8 cellular contexts compared by ENCODE assay signal in genomic region chr9:113875917-113876805, GRCh38. TPM values are rescaled to one million over a fixed set of nuclear protein-coding genes. Genes with fewer than 3 reads are reported as not detected.
DNase-seq lines count a peak whose midpoint lies in the region; ATAC-seq and TF ChIP-seq lines count a peak whose summit lies in the region.

A gene with protein sequence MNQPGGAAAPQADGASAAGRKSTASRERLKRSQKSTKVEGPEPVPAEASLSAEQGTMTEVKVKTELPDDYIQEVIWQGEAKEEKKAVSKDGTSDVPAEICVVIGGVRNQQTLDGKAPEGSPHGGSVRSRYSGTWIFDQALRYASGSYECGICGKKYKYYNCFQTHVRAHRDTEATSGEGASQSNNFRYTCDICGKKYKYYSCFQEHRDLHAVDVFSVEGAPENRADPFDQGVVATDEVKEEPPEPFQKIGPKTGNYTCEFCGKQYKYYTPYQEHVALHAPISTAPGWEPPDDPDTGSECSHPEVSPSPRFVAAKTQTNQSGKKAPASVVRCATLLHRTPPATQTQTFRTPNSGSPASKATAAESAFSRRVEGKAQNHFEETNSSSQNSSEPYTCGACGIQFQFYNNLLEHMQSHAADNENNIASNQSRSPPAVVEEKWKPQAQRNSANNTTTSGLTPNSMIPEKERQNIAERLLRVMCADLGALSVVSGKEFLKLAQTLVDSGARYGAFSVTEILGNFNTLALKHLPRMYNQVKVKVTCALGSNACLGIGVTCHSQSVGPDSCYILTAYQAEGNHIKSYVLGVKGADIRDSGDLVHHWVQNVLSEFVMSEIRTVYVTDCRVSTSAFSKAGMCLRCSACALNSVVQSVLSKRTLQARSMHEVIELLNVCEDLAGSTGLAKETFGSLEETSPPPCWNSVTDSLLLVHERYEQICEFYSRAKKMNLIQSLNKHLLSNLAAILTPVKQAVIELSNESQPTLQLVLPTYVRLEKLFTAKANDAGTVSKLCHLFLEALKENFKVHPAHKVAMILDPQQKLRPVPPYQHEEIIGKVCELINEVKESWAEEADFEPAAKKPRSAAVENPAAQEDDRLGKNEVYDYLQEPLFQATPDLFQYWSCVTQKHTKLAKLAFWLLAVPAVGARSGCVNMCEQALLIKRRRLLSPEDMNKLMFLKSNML (plus strand): TSS chr9:113876309. CDS start chr9:113876381, 72 bp downstream.

- peaks cover 2% of the 10 kb centered on the region for H3K36me3 Mint-ChIP-seq in CD8-positive, alpha-beta T cell

- H3K4me1 ChIP-seq in CD8-positive, alpha-beta T cell (ENCODE audit: insufficient read depth, low read length): no peaks in the 10 kb centered on the region
- H3K4me1 ChIP-seq in Panc1 (ENCODE audit: control insufficient read depth, insufficient read depth, low read length): no peaks in the 10 kb centered on the region
- H3K4me1 ChIP-seq in skeletal muscle tissue (ENCODE audit: control insufficient read depth in 3 of 3, insufficient read depth in 3 of 3, low read length in 3 of 3): peaks cover 0 to 6% (median 0%) of the 10 kb centered on the region in 3 donors

- H3K9me3 ChIP-seq in CD8-positive, alpha-beta T cell (ENCODE audit: low read length): no peaks in the 10 kb centered on the region
- H3K9me3 ChIP-seq in Panc1 (ENCODE audit: control insufficient read depth, insufficient read depth, low read depth, low read length) (no peaks in the 10 kb centered on the region), skeletal muscle tissue (ENCODE audit: control insufficient read depth in 3 of 3, low read length in 3 of 3) (no peaks in the 10 kb centered on the region)

- peaks cover 12% of the 10 kb centered on the region for H3K27me3 Mint-ChIP-seq in CD8-positive, alpha-beta T cell (ENCODE audit: low read depth)

- H3K27ac ChIP-seq in CD8-positive, alpha-beta T cell (ENCODE audit: low read depth, low read length): no peak within 1 kb of the TSS
- H3K27ac ChIP-seq in Panc1 (ENCODE audit: low read length): no peak within 1 kb of the TSS
- H3K27ac ChIP-seq in skeletal muscle tissue (ENCODE audit: low read depth, low read length): no peak within 1 kb of the TSS

- no TSS peak for BruUV-seq in Panc1 (replicated peaks; lab: Mats Ljungman, UMichigan)

- no peak within 1 kb of the TSS for H3K27ac Mint-ChIP-seq in CD8-positive, alpha-beta T cell

- H3K4me3 Mint-ChIP-seq in CD8-positive, alpha-beta T cell: peak within 1 kb of the TSS; percentile 91

- H3K36me3 ChIP-seq in CD8-positive, alpha-beta T cell (ENCODE audit: insufficient read depth, low read length): no peaks in the 10 kb centered on the region
- no peaks in the 10 kb centered on the region for H3K36me3 ChIP-seq in Panc1 (ENCODE audit: control insufficient read depth, insufficient read depth, low read length)
- H3K36me3 ChIP-seq in skeletal muscle tissue (ENCODE audit: control insufficient read depth in 3 of 3, insufficient read depth in 3 of 3, low read length in 3 of 3): no peaks in the 10 kb centered on the region

- peak within 1 kb of the TSS; percentile 67 for H3K4me3 ChIP-seq in CD8-positive, alpha-beta T cell (ENCODE audit: low read depth, low read length)
- H3K4me3 ChIP-seq in Panc1 (ENCODE audit: low read depth in 2 of 2, low read length in 2 of 2): peak within 1 kb of the TSS; percentile 50 to 53
- peak within 1 kb of the TSS; percentile 69 to 77 (median 72) for H3K4me3 ChIP-seq in skeletal muscle tissue (ENCODE audit: low read length in 3 of 3)

- no peaks in the 10 kb centered on the region for H3K9me3 Mint-ChIP-seq in CD8-positive, alpha-beta T cell

- in situ Hi-C loops in Panc1 (cut with HindIII; ENCODE audit: low pct_unique_long_range_greater_than_20kb, low sequenced_read_pairs): no loop called here
- in situ Hi-C loops in T47D (cut with HindIII; ENCODE audit: low pct_unique_long_range_greater_than_20kb, low sequenced_read_pairs): no loop called here

- peak; percentile 58 for ATAC-seq in CD8-positive, alpha-beta T cell
- ATAC-seq in GM19452 (IDR thresholded peaks at IDR 0.05; ENCODE audit: unreplicated experiment) (peak; percentile 55), Panc1 (peak; percentile 98), GM21576 (IDR thresholded peaks at IDR 0.05; ENCODE audit: unreplicated experiment) (no peak), HG03097 (IDR thresholded peaks at IDR 0.05; ENCODE audit: low FRiP score, unreplicated experiment) (no peak)

- intact Hi-C loops in CD8-positive, alpha-beta T cell (cut with DNase I, micrococcal nuclease): loop anchor here in 1 of 2 experiments (1.0 to 5.0 kb wide), 2 partner anchors 69 to 194 kb away; no protein-coding TSS in a partner anchor
- intact Hi-C loops in Panc1 (cut with micrococcal nuclease; ENCODE audit: unreplicated experiment): loop anchor here (5.0 to 10.0 kb wide), 2 partner anchors 156 to 191 kb away; no protein-coding TSS in a partner anchor

- CTCF ChIA-PET in CD8-positive, alpha-beta T cell (lab: Charles Lee): interaction anchor here (0.6 to 1.4 kb wide), 7 partner anchors 11 to 139 kb away, joined by 3 to 4 read pairs (median 3); no protein-coding TSS in a partner anchor
- CTCF ChIA-PET in Panc1 (lab: Charles Lee): interaction anchor here (0.6 kb wide), 1 partner anchor 140 kb away, joined by 5 read pairs; no protein-coding TSS in a partner anchor

- peak in 3 of 7 experiments; percentile 6 to 52 (median 11) for DNase-seq in CD8-positive, alpha-beta T cell
- DNase-seq in Panc1 (ENCODE audit: low read depth, low spot score) (no peak), T47D (ENCODE audit: low read depth in 1 of 2, low spot score in 1 of 2) (peak; percentile 41 to 75), iPS-NIHi7 (ENCODE audit: extremely low spot score) (peak; percentile 71)

- peak within 1 kb of the TSS; percentile 57 to 76 (median 69) for H3K9ac ChIP-seq in skeletal muscle tissue (ENCODE audit: low read depth in 1 of 3, low read length in 3 of 3)

- H3K4me1 Mint-ChIP-seq in CD8-positive, alpha-beta T cell (ENCODE audit: low read depth): peaks cover 5% of the 10 kb centered on the region

- H3K27me3 ChIP-seq in CD8-positive, alpha-beta T cell (ENCODE audit: insufficient read depth, low read length): no peaks in the 10 kb centered on the region
- peaks cover 3% of the 10 kb centered on the region; the same call in 1 of the 2 replicates for H3K27me3 ChIP-seq in Panc1 (ENCODE audit: control insufficient read depth, insufficient read depth, low read length)
- no peaks in the 10 kb centered on the region for H3K27me3 ChIP-seq in skeletal muscle tissue (ENCODE audit: control insufficient read depth in 3 of 3, insufficient read depth in 3 of 3, low read length in 3 of 3)

- no peak for TF ChIP-seq CTCF in CD8-positive, alpha-beta T cell (IDR thresholded peaks at IDR 0.05)
- no peak for TF ChIP-seq CTCF in Panc1 (IDR thresholded peaks at IDR 0.05)

- POLR2A ChIA-PET in CD8-positive, alpha-beta T cell (lab: Charles Lee): no interaction called here
- POLR2A ChIA-PET in Panc1 (lab: Charles Lee): no interaction called here

RNA-seq across cellular contexts. Expression of the gene that starts here (rescaled TPM):
- 1 to 10 TPM in 1 of 2 experiments, under 1 TPM in 1; 0.67 to 1.1 TPM for total RNA-seq in CD8-positive, alpha-beta T cell
- 1.8 TPM for total RNA-seq in Panc1 (2021; ENCODE audit: unreplicated experiment)
- polyA plus RNA-seq in Panc1 (2012; ENCODE audit: insufficient read length): 1.1 TPM
- total RNA-seq in skeletal muscle tissue: 4.7 TPM

Comparison
In these comparisons a context has a peak if more than half of its experiments do, and no peak if none do; other contexts are left out.
1. ATAC-seq: peak in CD8-positive, alpha-beta T cell (single experiment), GM19452 (single experiment) and Panc1 (single experiment); none in GM21576 (single experiment) and HG03097 (single experiment).
2. Peak in every context shown above with its lines, with median percentiles within 50 percentile points of each other: H3K4me3 ChIP-seq.